15 cellular contexts compared by ENCODE assay signal in genomic region chr9:136744747-136745146, GRCh38. TPM values are rescaled to one million over a fixed set of nuclear protein-coding genes. Genes with fewer than 3 reads are reported as not detected.
DNase-seq lines count a peak whose midpoint lies in the region; ATAC-seq and TF ChIP-seq lines count a peak whose summit lies in the region.
"Had no signal": no experiment of that assay in that cellular context is flagged by ENCODE, and none has a peak within 500 bp of the region (broad histone marks: within the 10 kb centered on the region; RNA-seq: fewer than 3 reads in every experiment).

No MANE protein-coding gene starts in this region.

- no peak for TF ChIP-seq POLR2A in suprapubic skin (IDR thresholded peaks at IDR 0.05)

- no peak for TF ChIP-seq EP300 in suprapubic skin (IDR thresholded peaks at IDR 0.05)

- CTCF ChIA-PET in HEK293 (lab: Yijun Ruan, JAX) = interaction anchor here (0.5 to 1.3 kb wide), 4 partner anchors 13 to 81 kb away, joined by 3 to 5 read pairs (median 4); partner anchors contain the start of gene LCN8

- 60% methylated on average over 7 of the region's 17 CpGs for WGBS in suprapubic skin

- H3K27ac ChIP-seq in HEK293 (ENCODE audit: extremely low read depth, low read depth, low read length) (no peak overlapping the region), suprapubic skin (no peak overlapping the region)

- H3K4me3 ChIP-seq in HEK293 (ENCODE audit: low read depth, low read length) = no peak overlapping the region
- H3K4me3 ChIP-seq in mucosa of descending colon = no peak overlapping the region
- H3K4me3 ChIP-seq in suprapubic skin = peak overlapping the region; percentile 28
- H3K4me3 ChIP-seq: HAP-1 had no signal

- H3K4me1 ChIP-seq in HEK293 (ENCODE audit: control insufficient read depth, insufficient read depth, low read length) = no peaks in the 10 kb centered on the region
- H3K4me1 ChIP-seq in mucosa of descending colon (ENCODE audit: low read depth) = peaks cover 7% of the 10 kb centered on the region
- peaks cover 34% of the 10 kb centered on the region for H3K4me1 ChIP-seq in suprapubic skin
- H3K4me1 ChIP-seq: Caco-2, HAP-1 had no signal

- no peak for TF ChIP-seq CTCF in HEK293 (tag by site-specific recombination; IDR thresholded peaks at IDR 0.05)
- no peak for TF ChIP-seq CTCF in mucosa of descending colon (IDR thresholded peaks at IDR 0.05)
- TF ChIP-seq CTCF in suprapubic skin (IDR thresholded peaks at IDR 0.05) = no peak

- POLR2A ChIA-PET in HEK293 (lab: Yijun Ruan, JAX) = interaction anchor here (0.7 to 3.2 kb wide), 2 partner anchors 17 to 47 kb away, joined by 6 to 22 read pairs; no protein-coding TSS in a partner anchor

- intact Hi-C loops in left ventricle myocardium superior (cut with micrococcal nuclease) (no loop called here), Right ventricle myocardium superior (cut with DNase I) (no loop called here), mucosa of descending colon (cut with DNase I, micrococcal nuclease) (no loop called here)

- H3K9me3 ChIP-seq in HEK293 (ENCODE audit: control insufficient read depth, insufficient read depth, low read depth, low read length) (no peaks in the 10 kb centered on the region), mucosa of descending colon (no peaks in the 10 kb centered on the region), suprapubic skin (no peaks in the 10 kb centered on the region)
- H3K9me3 ChIP-seq: BE2C, Caco-2, HAP-1 had no signal

- H3K36me3 ChIP-seq in HEK293 (ENCODE audit: control insufficient read depth in 2 of 2, insufficient read depth in 1 of 2, low read length in 2 of 2) = no peaks in the 10 kb centered on the region
- H3K36me3 ChIP-seq in mucosa of descending colon (ENCODE audit: low read depth) = no peaks in the 10 kb centered on the region
- H3K36me3 ChIP-seq in suprapubic skin = no peaks in the 10 kb centered on the region
- H3K36me3 ChIP-seq: BE2C, HAP-1 had no signal

- H3K27me3 ChIP-seq in suprapubic skin = peaks cover 52% of the 10 kb centered on the region
- H3K27me3 ChIP-seq: BE2C had no signal

- DNase-seq in left ventricle myocardium superior (peak; percentile 22), Right ventricle myocardium superior (no peak), mucosa of descending colon (peak in 2 of 3 donors; percentile 4 to 31), suprapubic skin (ENCODE audit: low spot score in 2 of 2) (no peak), foreskin melanocyte (no peak)
- DNase-seq in stimulated activated naive CD4-positive, alpha-beta T cell (lab: John Stamatoyannopoulos, UW) = no peak
- DNase-seq: BE2C; Caco-2; CD8-positive, alpha-beta memory T cell; DND-41; GDM1; HFFc6 had no signal

- ATAC-seq in left ventricle myocardium superior = no peak
- no peak for ATAC-seq in Right ventricle myocardium superior (ENCODE audit: poor library complexity)
- ATAC-seq in mucosa of descending colon = no peak

TF ChIP-seq in HEK293, 187 proteins besides CTCF, POLR2A, EP300 and RAD21:
- peak; percentile 51 for TF ChIP-seq ZFHX2 (tag by site-specific recombination; conservative IDR thresholded peaks at IDR 0.05)
- no peak for TF ChIP-seq ZSCAN18 (tag by site-specific recombination; IDR thresholded peaks at IDR 0.05)
- peak; percentile 40; the same call in 1 of the 2 replicates for TF ChIP-seq EGR2 (tag by site-specific recombination; IDR thresholded peaks at IDR 0.05; ENCODE audit: low read depth)
TF ChIP-seq in HEK293: peak in this region for 2.

RNA-seq across cellular contexts. Expression of gene LCN10, which starts 2.0 kb away (rescaled TPM):
- total RNA-seq in left ventricle myocardium superior (10.6 TPM), Right ventricle myocardium superior (7.7 TPM), mucosa of descending colon (1 to 10 TPM in 2 of 3 donors, under 1 TPM in 1; 0.12 to 5.1 (median 2.7) TPM), suprapubic skin (1 to 10 TPM in 2 of 4 donors, under 1 TPM in 1, not detected in 1; 0.32 to 3.5 (median 2.8) TPM)
- total RNA-seq: Caco-2, HFFc6 had no signal

RNA-seq across cellular contexts. Expression of gene LCN6, which starts 3.6 kb away (rescaled TPM):
- total RNA-seq in left ventricle myocardium superior (17.4 TPM), Right ventricle myocardium superior (13.0 TPM), mucosa of descending colon (1 to 10 TPM; 1.0 to 8.5 (median 4.7) TPM), suprapubic skin (1 to 10 TPM; 4.0 to 8.3 (median 5.9) TPM)
- total RNA-seq: Caco-2; CD8-positive, alpha-beta memory T cell; H1; HFFc6 had no signal

RNA-seq across cellular contexts. Expression of gene LCN8, which starts 13.3 kb away (rescaled TPM):
- total RNA-seq in left ventricle myocardium superior (not detected), Right ventricle myocardium superior (not detected), mucosa of descending colon (not detected), suprapubic skin (not detected)
- total RNA-seq: Caco-2; CD8-positive, alpha-beta memory T cell; H1; HFFc6 had no signal

RNA-seq across cellular contexts. Expression of gene LCN15, which starts 19.6 kb away (rescaled TPM):
- total RNA-seq in left ventricle myocardium superior (0.59 TPM), Right ventricle myocardium superior (not detected), mucosa of descending colon (10 to 100 TPM in 1 of 3 donors, 1 to 10 TPM in 2; 1.6 to 17.2 (median 3.7) TPM), suprapubic skin (under 1 TPM in 1 of 4 donors, not detected in 3; 0.21 TPM)
- total RNA-seq: Caco-2; CD8-positive, alpha-beta memory T cell; HFFc6 had no signal

RNA-seq across cellular contexts. Expression of gene DIPK1B, which starts 32.4 kb away (rescaled TPM):
- total RNA-seq in left ventricle myocardium superior (22.3 TPM), Right ventricle myocardium superior (15.1 TPM), mucosa of descending colon (1 to 10 TPM; 1.0 to 10.0 (median 2.9) TPM), suprapubic skin (10 to 100 TPM in 1 of 4 donors, 1 to 10 TPM in 3; 3.8 to 13.1 (median 6.3) TPM)
- total RNA-seq: CD8-positive, alpha-beta memory T cell; HFFc6 had no signal

Comparison
In these comparisons a context has a peak if more than half of its experiments do, and no peak if none do; other contexts are left out.
1. DNase-seq: peak in left ventricle myocardium superior (single experiment) and mucosa of descending colon (2 of 3); none in Right ventricle myocardium superior (single experiment), suprapubic skin (0 of 2), foreskin melanocyte (single experiment) and stimulated activated naive CD4-positive, alpha-beta T cell (0 of 6).